8 cellular contexts compared by ENCODE assay signal in the genomic region with DNA sequence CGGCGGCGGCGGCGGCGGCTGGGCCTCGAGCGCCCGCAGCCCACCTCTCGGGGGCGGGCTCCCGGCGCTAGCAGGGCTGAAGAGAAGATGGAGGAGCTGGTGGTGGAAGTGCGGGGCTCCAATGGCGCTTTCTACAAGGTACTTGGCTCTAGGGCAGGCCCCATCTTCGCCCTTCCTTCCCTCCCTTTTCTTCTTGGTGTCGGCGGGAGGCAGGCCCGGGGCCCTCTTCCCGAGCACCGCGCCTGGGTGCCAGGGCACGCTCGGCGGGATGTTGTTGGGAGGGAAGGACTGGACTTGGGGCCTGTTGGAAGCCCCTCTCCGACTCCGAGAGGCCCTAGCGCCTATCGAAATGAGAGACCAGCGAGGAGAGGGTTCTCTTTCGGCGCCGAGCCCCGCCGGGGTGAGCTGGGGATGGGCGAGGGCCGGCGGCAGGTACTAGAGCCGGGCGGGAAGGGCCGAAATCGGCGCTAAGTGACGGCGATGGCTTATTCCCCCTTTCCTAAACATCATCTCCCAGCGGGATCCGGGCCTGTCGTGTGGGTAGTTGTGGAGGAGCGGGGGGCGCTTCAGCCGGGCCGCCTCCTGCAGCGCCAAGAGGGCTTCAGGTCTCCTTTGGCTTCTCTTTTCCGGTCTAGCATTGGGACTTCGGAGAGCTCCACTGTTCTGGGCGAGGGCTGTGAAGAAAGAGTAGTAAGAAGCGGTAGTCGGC. TPM values are rescaled to one million over a fixed set of nuclear protein-coding genes. Genes with fewer than 3 reads are reported as not detected.
DNase-seq lines count a peak whose midpoint lies in the region; ATAC-seq and TF ChIP-seq lines count a peak whose summit lies in the region.

No MANE protein-coding gene starts in this region.

- no peaks in the 10 kb centered on the region for H3K9me3 Mint-ChIP-seq in activated naive CD4-positive, alpha-beta T cell treated with anti-CD3 and anti-CD28 coated beads for 36 hours

- H3K27ac ChIP-seq in C4-2B, result peak overlapping the region; percentile 81
- peak overlapping the region; percentile 85 to 92 (median 88) for H3K27ac ChIP-seq in gastroesophageal sphincter
- peak overlapping the region; percentile 69 for H3K27ac ChIP-seq in urinary bladder (ENCODE audit: low read depth)

- peak overlapping the region; percentile 94 for H3K27ac Mint-ChIP-seq in activated naive CD4-positive, alpha-beta T cell treated with anti-CD3 and anti-CD28 coated beads for 36 hours

- intact Hi-C loops in activated naive CD4-positive, alpha-beta T cell treated with anti-CD3 and anti-CD28 coated beads for 36 hours (cut with micrococcal nuclease), result loop anchor here (5.0 to 10.0 kb wide), 4 partner anchors 175 to 1373 kb away; no protein-coding TSS in a partner anchor

- WGBS in gastroesophageal sphincter (ENCODE audit: low coverage in 1 of 2), 2 donors, result 17% methylated on average over 2 of the region's 58 CpGs; no CpG with 5 or more reads in 1 of the 2 donors
- under 1% methylated on average over 43 of the region's 58 CpGs for WGBS in urinary bladder

- H3K4me1 ChIP-seq in NT2/D1 (ENCODE audit: insufficient read depth, insufficient read length) (no peaks in the 10 kb centered on the region), gastroesophageal sphincter (peaks cover 0 to 43% (median 0%) of the 10 kb centered on the region in 3 donors), neuron (ENCODE audit: insufficient read depth, low read length) (peaks cover 6% of the 10 kb centered on the region), urinary bladder (ENCODE audit: insufficient read depth) (no peaks in the 10 kb centered on the region)

- peaks cover 33% of the 10 kb centered on the region for H3K4me1 Mint-ChIP-seq in activated naive CD4-positive, alpha-beta T cell treated with anti-CD3 and anti-CD28 coated beads for 36 hours (ENCODE audit: low read depth)

- no peak for TF ChIP-seq CTCF in C4-2B (conservative IDR thresholded peaks at IDR 0.05)
- no peak for TF ChIP-seq CTCF in gastroesophageal sphincter (IDR thresholded peaks at IDR 0.05)

- H2AFZ ChIP-seq in neuron (ENCODE audit: low read depth, low read length), result no peak overlapping the region

- peak overlapping the region; percentile 72 for H3K9ac ChIP-seq in NT2/D1 (ENCODE audit: insufficient read length, low read depth)

- CTCF ChIA-PET in activated naive CD4-positive, alpha-beta T cell treated with anti-CD3 and anti-CD28 coated beads for 36 hours (lab: Charles Lee), result no interaction called here

- H3K27me3 Mint-ChIP-seq in activated naive CD4-positive, alpha-beta T cell treated with anti-CD3 and anti-CD28 coated beads for 36 hours (ENCODE audit: low read depth), result no peaks in the 10 kb centered on the region

- no peaks in the 10 kb centered on the region for H3K36me3 ChIP-seq in NT2/D1 (ENCODE audit: insufficient read depth, insufficient read length, low read length)
- no peaks in the 10 kb centered on the region for H3K36me3 ChIP-seq in gastroesophageal sphincter
- H3K36me3 ChIP-seq in neuron (ENCODE audit: insufficient read depth, low read length), result no peaks in the 10 kb centered on the region
- H3K36me3 ChIP-seq in urinary bladder (ENCODE audit: insufficient read depth), result no peaks in the 10 kb centered on the region

- H3K27me3 ChIP-seq in NT2/D1 (ENCODE audit: insufficient read depth, insufficient read length), result no peaks in the 10 kb centered on the region
- no peaks in the 10 kb centered on the region for H3K27me3 ChIP-seq in gastroesophageal sphincter
- H3K27me3 ChIP-seq in neuron (ENCODE audit: insufficient read depth, low read length), result no peaks in the 10 kb centered on the region

- H3K9me3 ChIP-seq in NT2/D1 (ENCODE audit: insufficient read depth, low read length) (no peaks in the 10 kb centered on the region), gastroesophageal sphincter (no peaks in the 10 kb centered on the region), neuron (ENCODE audit: low read length) (no peaks in the 10 kb centered on the region)

- ATAC-seq in GM18907 (IDR thresholded peaks at IDR 0.05; ENCODE audit: unreplicated experiment) (peak; percentile 37), HG03095 (IDR thresholded peaks at IDR 0.05; ENCODE audit: unreplicated experiment) (peak; percentile 31), gastroesophageal sphincter (peak; percentile 21)

- no peak for DNase-seq in NT2/D1 (ENCODE audit: low read depth, low spot score)
- DNase-seq in activated naive CD4-positive, alpha-beta T cell treated with anti-CD3 and anti-CD28 coated beads for 36 hours, result peak; percentile 42

- H3K4me3 ChIP-seq in NT2/D1 (ENCODE audit: insufficient read length, low read depth) (peak overlapping the region; percentile 47), gastroesophageal sphincter (peak overlapping the region; percentile 67 to 71), neuron (ENCODE audit: low read length) (peak overlapping the region; percentile 70), urinary bladder (ENCODE audit: low read depth, low read length) (peak overlapping the region; percentile 83)

- no peak for TF ChIP-seq EP300 in gastroesophageal sphincter (IDR thresholded peaks at IDR 0.05)

- TF ChIP-seq POLR2A in gastroesophageal sphincter (IDR thresholded peaks at IDR 0.05), result no peak

- peak overlapping the region; percentile 93 for H3K4me3 Mint-ChIP-seq in activated naive CD4-positive, alpha-beta T cell treated with anti-CD3 and anti-CD28 coated beads for 36 hours

- no peaks in the 10 kb centered on the region for H3K36me3 Mint-ChIP-seq in activated naive CD4-positive, alpha-beta T cell treated with anti-CD3 and anti-CD28 coated beads for 36 hours (ENCODE audit: low read depth)

RNA-seq across cellular contexts. Expression of gene FMR1, which starts 0.5 kb away (rescaled TPM):
- 10 to 100 TPM; 24.5 to 25.7 TPM for total RNA-seq in activated naive CD4-positive, alpha-beta T cell treated with anti-CD3 and anti-CD28 coated beads for 36 hours
- total RNA-seq in gastroesophageal sphincter (10 to 100 TPM; 23.2 to 36.6 (median 31.5) TPM), urinary bladder (87.0 TPM)
- polyA plus RNA-seq in urinary bladder, result 24.3 TPM
